Comparison of ENCODE assay signal across 20 cellular contexts in the genomic region with DNA sequence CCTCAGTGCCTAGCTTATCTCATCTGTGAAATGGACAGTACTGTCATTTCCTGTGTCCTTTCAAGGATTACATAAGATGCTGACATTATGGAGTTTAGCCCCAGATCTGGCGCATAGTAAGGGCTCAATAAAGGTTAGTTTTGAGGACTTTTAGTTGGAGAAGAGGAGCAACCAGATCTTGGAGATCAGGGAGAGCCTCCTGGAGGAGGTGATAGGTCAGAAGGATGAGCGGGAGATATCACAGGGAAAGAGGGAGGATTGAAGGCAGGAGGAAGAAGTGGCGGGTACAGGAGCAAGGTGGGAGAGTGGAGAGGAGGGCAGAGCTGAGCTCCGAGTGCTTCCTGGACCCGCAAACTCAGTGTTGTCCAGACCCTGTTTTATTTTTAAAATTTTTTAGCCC. TPM values are rescaled to one million over a fixed set of nuclear protein-coding genes. Genes with fewer than 3 reads are reported as not detected.
A peak's percentile ranks its signal among the peaks of the same experiment; 100 is the strongest.
DNase-seq lines count a peak whose midpoint lies in the region; ATAC-seq and TF ChIP-seq lines count a peak whose summit lies in the region.
"Had no signal": no experiment of that assay in that cellular context is flagged by ENCODE, and none has a peak within 500 bp of the region (broad histone marks: within the 10 kb centered on the region; RNA-seq: fewer than 3 reads in every experiment).

No MANE protein-coding gene starts in this region.

- DNase-seq in Calu3: no peak
- no peak for DNase-seq in RWPE1 (ENCODE audit: low spot score)
- no peak for DNase-seq in neural crest cell (ENCODE audit: low read depth, low spot score)
- no peak for DNase-seq in activated effector memory CD4-positive, alpha-beta T cell treated with anti-CD3 and anti-CD28 coated beads, Interleukin-2, amount 50 U/mL, for 16 hours
- DNase-seq in glomerular visceral epithelial cell (ENCODE audit: extremely low spot score): no peak
- DNase-seq: COR-L47, DMS153, GDM1, GOT3, MV-4-11, NCI-H1417, NCI-H187, NCI-H345, NCI-H526, PC-3, SJCRH30 had no signal

- H3K27ac ChIP-seq in RWPE1: peak overlapping the region; percentile 7; the same call in 1 of the 2 replicates
- H3K27ac ChIP-seq: KMS-11, SJCRH30 had no signal

- H3K4me1 Mint-ChIP-seq in Calu3 (ENCODE audit: low read depth, unreplicated experiment) (no peaks in the 10 kb centered on the region), neural crest cell (no peaks in the 10 kb centered on the region)
- peaks cover 5% of the 10 kb centered on the region for H3K4me1 Mint-ChIP-seq in dendritic cell treated with granulocyte-macrophage colony-stimulating factor and Interleukin-4, amounts not matched to agents 40 ng/mL and 50 ng/mL, for 4 days (ENCODE audit: low read depth)

- ATAC-seq in GM19397 (IDR thresholded peaks at IDR 0.05; ENCODE audit: unreplicated experiment): no peak
- ATAC-seq in HG03196 (IDR thresholded peaks at IDR 0.05; ENCODE audit: unreplicated experiment): no peak
- ATAC-seq: PC-3 had no signal

- H3K9me3 Mint-ChIP-seq in Calu3 (ENCODE audit: low read depth, unreplicated experiment) (no peaks in the 10 kb centered on the region), neural crest cell (no peaks in the 10 kb centered on the region)
- H3K9me3 Mint-ChIP-seq in dendritic cell treated with granulocyte-macrophage colony-stimulating factor and Interleukin-4, amounts not matched to agents 40 ng/mL and 50 ng/mL, for 4 days: no peaks in the 10 kb centered on the region

- TF ChIP-seq CTCF in Calu3 (IDR thresholded peaks at IDR 0.05; ENCODE audit: unreplicated experiment) (no peak), RWPE1 (conservative IDR thresholded peaks at IDR 0.05; ENCODE audit: low read depth) (no peak), neural crest cell (conservative IDR thresholded peaks at IDR 0.05) (no peak)

- H3K27ac Mint-ChIP-seq in Calu3 (ENCODE audit: unreplicated experiment): peak overlapping the region; percentile 11
- H3K27ac Mint-ChIP-seq in dendritic cell treated with granulocyte-macrophage colony-stimulating factor and Interleukin-4, amounts not matched to agents 40 ng/mL and 50 ng/mL, for 4 days: peak overlapping the region; percentile 1
- peak overlapping the region; percentile 71 for H3K27ac Mint-ChIP-seq in neural crest cell (ENCODE audit: unreplicated experiment)

- H3K36me3 Mint-ChIP-seq in Calu3 (ENCODE audit: insufficient read depth, unreplicated experiment): peaks cover 29% of the 10 kb centered on the region
- peaks cover 94% of the 10 kb centered on the region for H3K36me3 Mint-ChIP-seq in dendritic cell treated with granulocyte-macrophage colony-stimulating factor and Interleukin-4, amounts not matched to agents 40 ng/mL and 50 ng/mL, for 4 days (ENCODE audit: low read depth)
- H3K36me3 Mint-ChIP-seq in neural crest cell (ENCODE audit: low read depth): no peaks in the 10 kb centered on the region

- intact Hi-C loops in Calu3 (cut with micrococcal nuclease; ENCODE audit: unreplicated experiment): no loop called here
- intact Hi-C loops in dendritic cell treated with granulocyte-macrophage colony-stimulating factor and Interleukin-4, amounts not matched to agents 40 ng/mL and 50 ng/mL, for 4 days (cut with micrococcal nuclease): no loop called here

- CTCF ChIA-PET in Calu3 (lab: Charles Lee) (no interaction called here), RWPE1 (lab: Yijun Ruan, JAX) (no interaction called here)

- BruUV-seq in Calu3 (replicated peaks; lab: Mats Ljungman, UMichigan): no TSS peak

- no peak overlapping the region for H3K4me3 Mint-ChIP-seq in Calu3 (ENCODE audit: low read depth, unreplicated experiment)
- no peak overlapping the region for H3K4me3 Mint-ChIP-seq in dendritic cell treated with granulocyte-macrophage colony-stimulating factor and Interleukin-4, amounts not matched to agents 40 ng/mL and 50 ng/mL, for 4 days
- H3K4me3 Mint-ChIP-seq in neural crest cell: no peak overlapping the region

- H3K27me3 Mint-ChIP-seq in Calu3 (ENCODE audit: unreplicated experiment): no peaks in the 10 kb centered on the region
- no peaks in the 10 kb centered on the region for H3K27me3 Mint-ChIP-seq in dendritic cell treated with granulocyte-macrophage colony-stimulating factor and Interleukin-4, amounts not matched to agents 40 ng/mL and 50 ng/mL, for 4 days
- no peaks in the 10 kb centered on the region for H3K27me3 Mint-ChIP-seq in neural crest cell (ENCODE audit: low read depth)

- POLR2A ChIA-PET in RWPE1 (lab: Yijun Ruan, JAX; ENCODE audit: low non-redundant PET): no interaction called here

RNA-seq across cellular contexts. Expression of a gene that starts 17.5 kb away (rescaled TPM):
- total RNA-seq in Calu3 (2022) (10.0 and 13.1 TPM in 2 replicates), neural crest cell (27.4 and 32.3 TPM in 2 replicates)

RNA-seq across cellular contexts. Expression of a gene that starts 17.7 kb away (rescaled TPM):
- total RNA-seq in Calu3 (2022) (25.7 and 26.3 TPM in 2 replicates), neural crest cell (70.4 and 75.7 TPM in 2 replicates)

RNA-seq across cellular contexts. Expression of a gene that starts 41.0 kb away (rescaled TPM):
- total RNA-seq in Calu3 (2022) (1.7 and 2.2 TPM in 2 replicates), neural crest cell (2.0 and 2.1 TPM in 2 replicates)

Comparison
In these comparisons a context has a peak if more than half of its experiments do, and no peak if none do; other contexts are left out.
1. H3K27ac Mint-ChIP-seq: peak in every context shown above with its lines; median percentile 71 in neural crest cell; 11 in Calu3; 1 in dendritic cell treated with granulocyte-macrophage colony-stimulating factor and Interleukin-4, amounts not matched to agents 40 ng/mL and 50 ng/mL, for 4 days.